ENCODE assay signal across 9 cellular contexts in genomic region chr21:42061866-42062542, GRCh38. TPM values are rescaled to one million over a fixed set of nuclear protein-coding genes. Genes with fewer than 3 reads are reported as not detected.
DNase-seq lines count a peak whose midpoint lies in the region; ATAC-seq lines count a peak whose summit lies in the region.
"Had no signal": no experiment of that assay in that cellular context is flagged by ENCODE, and none has a peak within 500 bp of the region (broad histone marks: within the 10 kb centered on the region; RNA-seq: fewer than 3 reads in every experiment).

No MANE protein-coding gene starts in this region.

- no peaks in the 10 kb centered on the region for H3K27me3 Mint-ChIP-seq in activated CD4-positive, alpha-beta T cell treated with anti-CD3 and anti-CD28 coated beads for 36 hours

- peak overlapping the region in 1 of 2 donors; percentile 38 for H3K4me3 ChIP-seq in mucosa of rectum (ENCODE audit: low read length in 2 of 2)

- H3K9me3 Mint-ChIP-seq in activated CD4-positive, alpha-beta T cell treated with anti-CD3 and anti-CD28 coated beads for 36 hours (ENCODE audit: low read depth) = no peaks in the 10 kb centered on the region

- peak overlapping the region; percentile 60 for H3K4me3 Mint-ChIP-seq in activated CD4-positive, alpha-beta T cell treated with anti-CD3 and anti-CD28 coated beads for 36 hours

- H3K4me1 Mint-ChIP-seq in activated CD4-positive, alpha-beta T cell treated with anti-CD3 and anti-CD28 coated beads for 36 hours = peaks cover 43% of the 10 kb centered on the region

- intact Hi-C loops in activated CD4-positive, alpha-beta T cell treated with anti-CD3 and anti-CD28 coated beads for 36 hours (cut with DNase I, micrococcal nuclease) = loop anchor here (1.0 to 5.0 kb wide), 8 partner anchors 47 to 355 kb away; partner anchors contain the start of genes PRDM15 (in 1 of the 2) and ZBTB21 (in 1 of the 2)

- peaks cover 38 to 56% of the 10 kb centered on the region in 2 donors for H3K4me1 ChIP-seq in mucosa of rectum (ENCODE audit: control insufficient read depth in 2 of 2, insufficient read depth in 2 of 2, low read length in 2 of 2)

- peak; percentile 35 for DNase-seq in NCI-H748 (lab: John Stamatoyannopoulos, UW; ENCODE audit: unreplicated experiment)
- DNase-seq in NCI-H748 treated with DMSO at 0.1 percent for 48 hours (lab: John Stamatoyannopoulos, UW) = no peak
- peak; percentile 76 for DNase-seq in activated CD4-positive, alpha-beta T cell treated with anti-CD3 and anti-CD28 coated beads for 36 hours
- no peak for DNase-seq in cerebellar nuclear complex (lab: John Stamatoyannopoulos, UW)
- DNase-seq in substantia nigra (lab: John Stamatoyannopoulos, UW) = no peak
- DNase-seq in H4 (ENCODE audit: low spot score) = no peak

- no peaks in the 10 kb centered on the region for H3K9me3 ChIP-seq in mucosa of rectum (ENCODE audit: control insufficient read depth in 2 of 2, low read length in 2 of 2)

- no peaks in the 10 kb centered on the region for H3K36me3 Mint-ChIP-seq in activated CD4-positive, alpha-beta T cell treated with anti-CD3 and anti-CD28 coated beads for 36 hours (ENCODE audit: low read depth)

- peak overlapping the region in 1 of 2 donors; percentile 32 for H3K9ac ChIP-seq in mucosa of rectum (ENCODE audit: low read depth in 1 of 2, low read length in 2 of 2)

- no peaks in the 10 kb centered on the region for H3K36me3 ChIP-seq in mucosa of rectum (ENCODE audit: control insufficient read depth in 2 of 2, insufficient read depth in 2 of 2, low read length in 2 of 2)

- peak overlapping the region; percentile 86 for H3K27ac Mint-ChIP-seq in activated CD4-positive, alpha-beta T cell treated with anti-CD3 and anti-CD28 coated beads for 36 hours

- POLR2A ChIA-PET in activated CD4-positive, alpha-beta T cell treated with anti-CD3 and anti-CD28 coated beads for 36 hours (lab: Charles Lee) = no interaction called here

- H3K27me3 ChIP-seq in mucosa of rectum (ENCODE audit: control insufficient read depth in 2 of 2, insufficient read depth in 2 of 2, low read length in 2 of 2) = no peaks in the 10 kb centered on the region

- peak; percentile 48 for ATAC-seq in HG03354 (IDR thresholded peaks at IDR 0.05; ENCODE audit: poor library complexity, severe bottlenecking, unreplicated experiment)
- peak; percentile 65 for ATAC-seq in activated CD4-positive, alpha-beta T cell treated with anti-CD3 and anti-CD28 coated beads for 36 hours

- H3K27ac ChIP-seq in mucosa of rectum (ENCODE audit: low read depth in 2 of 2, low read length in 2 of 2) (peak overlapping the region; percentile 53 to 84), substantia nigra (ENCODE audit: low read depth, low read length, poor library complexity, severe bottlenecking) (no peak overlapping the region)

- CTCF ChIA-PET in activated CD4-positive, alpha-beta T cell treated with anti-CD3 and anti-CD28 coated beads for 36 hours (lab: Charles Lee) = interaction anchor here (0.6 to 1.1 kb wide), 2 partner anchors 55 to 234 kb away, joined by 3 read pairs; no protein-coding TSS in a partner anchor

RNA-seq across cellular contexts. Expression of gene UMODL1, which starts 9.1 kb away (rescaled TPM):
- not detected for total RNA-seq in activated CD4-positive, alpha-beta T cell treated with anti-CD3 and anti-CD28 coated beads for 36 hours
- total RNA-seq in H4 (2014; rRNA removed; shearing (Covaris generic)) = not detected in 2 replicates
- total RNA-seq: myocyte had no signal

RNA-seq across cellular contexts. Expression of gene ZBTB21, which starts 51.8 kb away (rescaled TPM):
- total RNA-seq in activated CD4-positive, alpha-beta T cell treated with anti-CD3 and anti-CD28 coated beads for 36 hours = 10 to 100 TPM; 30.7 to 32.9 TPM
- total RNA-seq in H4 (2014; rRNA removed; shearing (Covaris generic)) = 12.8 and 16.0 TPM in 2 replicates

Comparison
In these comparisons a context has a peak if more than half of its experiments do, and no peak if none do; other contexts are left out.
1. DNase-seq: peak in NCI-H748 (single experiment) and activated CD4-positive, alpha-beta T cell treated with anti-CD3 and anti-CD28 coated beads for 36 hours (single experiment); none in NCI-H748 treated with DMSO at 0.1 percent for 48 hours (single experiment), cerebellar nuclear complex (0 of 2), substantia nigra (0 of 49) and H4 (single experiment).